In the genomic region with DNA sequence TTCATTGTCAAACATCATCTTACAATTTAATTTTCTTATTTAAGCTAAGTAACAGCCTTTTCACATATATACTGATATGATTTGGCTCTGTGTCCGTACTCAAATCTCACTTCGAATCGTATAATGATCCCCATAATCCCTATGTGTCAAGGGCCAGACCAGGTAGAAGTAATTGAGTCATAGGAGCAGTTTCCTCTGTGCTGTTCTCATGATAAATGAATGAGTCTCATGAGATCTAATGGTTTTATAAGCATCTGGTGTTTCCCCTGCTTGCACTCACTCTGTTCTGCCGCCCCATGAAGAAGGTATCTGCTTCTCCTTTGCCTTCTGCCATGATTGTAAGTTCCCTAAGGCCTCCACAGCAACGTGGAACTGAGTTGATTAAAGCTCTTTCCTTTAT, we compare ENCODE assay signal across 27 cellular contexts.
"Had no signal": no experiment of that assay in that cellular context is flagged by ENCODE, and none has a peak within 500 bp of the region (broad histone marks: within the 10 kb centered on the region; RNA-seq: fewer than 3 reads in every experiment).

No MANE protein-coding gene starts in this region.

- H3K27me3 ChIP-seq: brain microvascular endothelial cell, MG63, SJCRH30 had no signal

- H3K27ac ChIP-seq: brain microvascular endothelial cell, Peyer's patch, RWPE1, SJCRH30 had no signal

- DNase-seq: activated CD4-positive, alpha-beta T cell treated with anti-CD3 and anti-CD28 coated beads for 48 hours; activated CD4-positive, alpha-beta T cell treated with anti-CD3 and anti-CD28 coated beads, Interleukin-2, amount 50 U/mL, for 4 hours; activated CD8-positive, alpha-beta memory T cell treated with anti-CD3 and anti-CD28 coated beads, Interleukin-2, amount 10 ng/mL, durations not matched to agents 7 days and 5 days; activated effector memory CD4-positive, alpha-beta T cell treated with anti-CD3 and anti-CD28 coated beads, Interleukin-2, amount 50 U/mL, for 16 hours; activated naive CD4-positive, alpha-beta T cell treated with Interleukin-2 at 50 U/mL for 16 hours; activated naive CD8-positive, alpha-beta T cell treated with anti-CD3 and anti-CD28 coated beads, Interleukin-2, amount 50 U/mL, for 24 hours; activated T-cell treated with anti-CD3 and anti-CD28 coated beads, Interleukin-2, amount 50 U/mL, for 24 hours; amniotic stem cell; brain microvascular endothelial cell; caudate nucleus; KG1; MG63; MV-4-11; NCI-H1092 treated with DMSO at 0.1 percent for 48 hours; NCI-H1417 treated with DMSO at 0.1 percent for 48 hours; NCI-H1694 treated with DMSO at 0.1 percent for 48 hours; NCI-H2081; NCI-H2227 treated with DMSO at 0.1 percent for 48 hours; NCI-H446 treated with DMSO at 0.1 percent for 48 hours; NCI-H524 treated with DMSO at 0.1 percent for 48 hours; NCI-H774; Peyer's patch; Right ventricle myocardium superior; SJCRH30 had no signal

- ATAC-seq: activated CD4-positive, CD25-positive, alpha-beta regulatory T cell treated with anti-CD3 and anti-CD28 coated beads, Interleukin-2, amount 50 U/mL, for 24 hours; activated CD8-positive, alpha-beta memory T cell treated with anti-CD3 and anti-CD28 coated beads, Interleukin-2, amount 10 ng/mL, durations not matched to agents 7 days and 5 days; activated naive CD4-positive, alpha-beta T cell treated with anti-CD3 and anti-CD28 coated beads, Interleukin-2, amount 50 U/mL, for 72 hours; activated naive CD8-positive, alpha-beta T cell treated with anti-CD3 and anti-CD28 coated beads, Interleukin-2, amount 50 U/mL, for 24 hours had no signal

- H3K4me1 ChIP-seq: Peyer's patch, SJCRH30 had no signal
